ENCODE assay signal across 1 cellular context in genomic region chr14:99644723-99645544, GRCh38.
TF ChIP-seq lines count a peak whose summit lies in the region.

TSS of gene HHIPL1 (plus strand) at chr14:99645129. CDS start at chr14:99645208, 79 bp downstream.

TF ChIP-seq in liver, 16 proteins besides CTCF, POLR2A, EP300 and RAD21 (continued from another document):
- TF ChIP-seq REST (IDR thresholded peaks at IDR 0.05) (no peak), HNF4A (conservative IDR thresholded peaks at IDR 0.05) (no peak), ATF3 (IDR thresholded peaks at IDR 0.05) (no peak), EGR1 (IDR thresholded peaks at IDR 0.05; ENCODE audit: low read depth in 2 of 2) (no peak), NR2F2 (IDR thresholded peaks at IDR 0.05) (no peak), RXRA (IDR thresholded peaks at IDR 0.05) (no peak), FOXA1 (IDR thresholded peaks at IDR 0.05) (no peak), TAF1 (conservative IDR thresholded peaks at IDR 0.05) (no peak), HNF4G (IDR thresholded peaks at IDR 0.05) (no peak)
